ENCODE assay signal across 8 cellular contexts in genomic region chr11:13487661-13488030, GRCh38. TPM values are rescaled to one million over a fixed set of nuclear protein-coding genes. Genes with fewer than 3 reads are reported as not detected.
A peak's percentile ranks its signal among the peaks of the same experiment; 100 is the strongest.
DNase-seq lines count a peak whose midpoint lies in the region; ATAC-seq and TF ChIP-seq lines count a peak whose summit lies in the region.

No MANE protein-coding gene starts in this region.

- no peak overlapping the region for H3K27ac ChIP-seq in coronary artery
- H3K27ac ChIP-seq in osteoblast (ENCODE audit: low read depth, low read length) = no peak overlapping the region

- TF ChIP-seq CTCF in coronary artery (IDR thresholded peaks at IDR 0.05) (no peak), osteoblast (IDR thresholded peaks at IDR 0.05; ENCODE audit: extremely low read depth, low read depth, low read length) (peak; percentile 32)

- DNase-seq in DMS53 treated with DMSO at 0.1 percent for 48 hours (lab: John Stamatoyannopoulos, UW; ENCODE audit: unreplicated experiment) (peak; percentile 81), NAMALWA (ENCODE audit: low spot score) (peak; percentile 11), coronary artery (ENCODE audit: low spot score) (no peak), osteoblast (ENCODE audit: insufficient read length, low spot score, missing footprints) (peak; percentile 52), NCI-H446 treated with DMSO at 0.1 percent for 48 hours (lab: John Stamatoyannopoulos, UW) (no peak), NCI-H1048 (lab: John Stamatoyannopoulos, UW) (no peak)

- H3K9me3 ChIP-seq in osteoblast (ENCODE audit: low read depth, low read length) = no peaks in the 10 kb centered on the region

- peak overlapping the region; percentile 53 for H3K4me3 ChIP-seq in coronary artery
- H3K4me3 ChIP-seq in osteoblast (ENCODE audit: insufficient read depth, low read length) = peak overlapping the region; percentile 63

- ATAC-seq in GM21447 (IDR thresholded peaks at IDR 0.05; ENCODE audit: unreplicated experiment) (peak; percentile 58), HG03571 (IDR thresholded peaks at IDR 0.05; ENCODE audit: unreplicated experiment) (no peak)

- no peaks in the 10 kb centered on the region for H4K20me1 ChIP-seq in osteoblast (ENCODE audit: insufficient read depth, low read length)

- peak overlapping the region; percentile 60 for H3K4me2 ChIP-seq in osteoblast (ENCODE audit: insufficient read depth, low read length)

- H3K27me3 ChIP-seq in osteoblast (ENCODE audit: insufficient read depth, low read length) = peaks cover 5% of the 10 kb centered on the region

- H3K4me1 ChIP-seq in osteoblast (ENCODE audit: insufficient read depth, low read length) = no peaks in the 10 kb centered on the region

- no peaks in the 10 kb centered on the region for H3K36me3 ChIP-seq in osteoblast (ENCODE audit: insufficient read depth, low read length)

- no peaks in the 10 kb centered on the region for H3K79me2 ChIP-seq in osteoblast (ENCODE audit: insufficient read depth, low read length)

- peak overlapping the region; percentile 81 for H2AFZ ChIP-seq in osteoblast (ENCODE audit: low read length)

RNA-seq across cellular contexts. Expression of gene PTH, which starts 8.2 kb away (rescaled TPM):
- not detected in 2 replicates for total RNA-seq in osteoblast

RNA-seq across cellular contexts. Expression of gene BTBD10, which starts 24.6 kb away (rescaled TPM):
- total RNA-seq in osteoblast = 51.0 and 55.7 TPM in 2 replicates

Comparison
In these comparisons a context has a peak if more than half of its experiments do, and no peak if none do; other contexts are left out.
1. DNase-seq: peak in DMS53 treated with DMSO at 0.1 percent for 48 hours (single experiment), NAMALWA (single experiment) and osteoblast (single experiment); none in coronary artery (single experiment), NCI-H446 treated with DMSO at 0.1 percent for 48 hours (single experiment) and NCI-H1048 (single experiment).